ENCODE assay signal across 20 cellular contexts in genomic region chr15:71182522-71182921, GRCh38.
A peak's percentile ranks its signal among the peaks of the same experiment; 100 is the strongest.
DNase-seq lines count a peak whose midpoint lies in the region; ATAC-seq, FAIRE-seq and TF ChIP-seq lines count a peak whose summit lies in the region.
"Had no signal": no experiment of that assay in that cellular context is flagged by ENCODE, and none has a peak within 500 bp of the region (broad histone marks: within the 10 kb centered on the region; RNA-seq: fewer than 3 reads in every experiment).

No MANE protein-coding gene starts in this region.

- POLR2A ChIA-PET in activated CD4-positive, alpha-beta T cell treated with anti-CD3 and anti-CD28 coated beads, Interleukin-2, amount 10 ng/mL, durations not matched to agents 7 days and 5 days (lab: Charles Lee), result no interaction called here

- DNase-seq in activated CD4-positive, alpha-beta T cell treated with anti-CD3 and anti-CD28 coated beads, Interleukin-2, amount 10 ng/mL, durations not matched to agents 24 days and 14 days, result peak; percentile 6
- no peak for DNase-seq in activated CD4-positive, alpha-beta T cell treated with anti-CD3 and anti-CD28 coated beads, Interleukin-2, amount 10 ng/mL, durations not matched to agents 7 days and 5 days
- DNase-seq in chondrocyte (ENCODE audit: low spot score), result no peak
- no peak for DNase-seq in keratinocyte (ENCODE audit: low read depth, low spot score)
- peak; percentile 17 for DNase-seq in superior temporal gyrus (ENCODE audit: extremely low spot score)
- DNase-seq in neuronal stem cell (ENCODE audit: low spot score), result no peak
- no peak for DNase-seq in sciatic nerve (ENCODE audit: low spot score)
- DNase-seq in Right ventricle myocardium inferior (ENCODE audit: missing footprints), result no peak
- DNase-seq: ACHN; Calu3; CD4-positive, CD25-positive, alpha-beta regulatory T cell; DMS79; GM23248 had no signal

- no peak overlapping the region for H3K23ac ChIP-seq in neuronal stem cell (ENCODE audit: low read depth, low read length, poor library complexity)

- H3K9ac ChIP-seq in keratinocyte (ENCODE audit: control insufficient read depth, extremely low read depth, insufficient read depth, low read length) (no peak overlapping the region), neuronal stem cell (ENCODE audit: low read depth, low read length, poor library complexity) (no peak overlapping the region)
- H3K9ac ChIP-seq: BLaER1 treated with 17β-estradiol and CSF1 and Interleukin-3, amounts not matched to agents 10 nM and 100 nM; GM23248 had no signal

- H2BK12ac ChIP-seq in neuronal stem cell (ENCODE audit: low read length), result no peak overlapping the region

- intact Hi-C loops in activated CD4-positive, alpha-beta T cell treated with anti-CD3 and anti-CD28 coated beads, Interleukin-2, amount 10 ng/mL, durations not matched to agents 24 days and 14 days (cut with micrococcal nuclease), result no loop called here
- intact Hi-C loops in sciatic nerve (cut with DNase I), result no loop called here
- intact Hi-C loops in Right ventricle myocardium inferior (cut with DNase I), result no loop called here

- no peaks in the 10 kb centered on the region for H3K4me1 ChIP-seq in keratinocyte (ENCODE audit: control insufficient read depth, extremely low read depth, insufficient read depth, low read length)
- H3K4me1 ChIP-seq in neuronal stem cell (ENCODE audit: control insufficient read depth in 2 of 2, insufficient read depth in 1 of 2, low read depth in 1 of 2, low read length in 2 of 2), result peaks cover 4 to 12% of the 10 kb centered on the region in 2 donors
- H3K4me1 ChIP-seq: BLaER1 treated with 17β-estradiol and CSF1 and Interleukin-3, amounts not matched to agents 10 nM and 100 nM had no signal

- peaks cover 2% of the 10 kb centered on the region for H3K9me1 ChIP-seq in keratinocyte (ENCODE audit: control insufficient read depth, extremely low read depth, insufficient read depth, low read length)

- H3K4me3 ChIP-seq in keratinocyte (ENCODE audit: control insufficient read depth in 2 of 3, extremely low read depth in 1 of 3, insufficient read depth in 2 of 3, low read depth in 1 of 3, low read length in 3 of 3) (no peak overlapping the region), neuronal stem cell (ENCODE audit: low read length in 2 of 2) (no peak overlapping the region)
- H3K4me3 ChIP-seq: BLaER1 treated with 17β-estradiol and CSF1 and Interleukin-3, amounts not matched to agents 10 nM and 100 nM; GM12878; GM23248 had no signal

- ATAC-seq in sciatic nerve, result no peak
- ATAC-seq in Right ventricle myocardium inferior, result no peak
- ATAC-seq: GM12878, HCT116 had no signal

- H2AFZ ChIP-seq in keratinocyte (ENCODE audit: control insufficient read depth, low read length) (no peak overlapping the region), neuronal stem cell (ENCODE audit: low read length) (no peak overlapping the region)
- H2AFZ ChIP-seq: GM23248 had no signal

- H3K18ac ChIP-seq in neuronal stem cell (ENCODE audit: low read length), result no peak overlapping the region

- no peaks in the 10 kb centered on the region for H3K9me3 ChIP-seq in keratinocyte (ENCODE audit: control insufficient read depth, low read depth, low read length)
- no peaks in the 10 kb centered on the region for H3K9me3 ChIP-seq in neuronal stem cell (replicated peaks in 1 of 2; ENCODE audit: control insufficient read depth in 2 of 2, insufficient read depth in 1 of 2, low read depth in 1 of 2, low read length in 2 of 2)

- H3K27ac Mint-ChIP-seq in activated CD4-positive, alpha-beta T cell treated with anti-CD3 and anti-CD28 coated beads, Interleukin-2, amount 10 ng/mL, durations not matched to agents 24 days and 14 days, result no peak overlapping the region
- no peak overlapping the region for H3K27ac Mint-ChIP-seq in activated CD4-positive, alpha-beta T cell treated with anti-CD3 and anti-CD28 coated beads, Interleukin-2, amount 10 ng/mL, durations not matched to agents 7 days and 5 days
- H3K27ac Mint-ChIP-seq in chondrocyte (ENCODE audit: unreplicated experiment), result peak overlapping the region; percentile 74
- H3K27ac Mint-ChIP-seq: CD4-positive, CD25-positive, alpha-beta regulatory T cell had no signal

- peaks cover 21% of the 10 kb centered on the region for H3K79me2 ChIP-seq in keratinocyte (ENCODE audit: control insufficient read depth, insufficient read depth, low read length)

- no peaks in the 10 kb centered on the region for H3K27me3 ChIP-seq in keratinocyte (ENCODE audit: control insufficient read depth, extremely low read depth, insufficient read depth, low read length)
- H3K27me3 ChIP-seq in neuronal stem cell (ENCODE audit: control insufficient read depth in 3 of 3, insufficient read depth in 3 of 3, low read depth in 1 of 3, low read length in 3 of 3), result no peaks in the 10 kb centered on the region
- H3K27me3 ChIP-seq: BLaER1 treated with 17β-estradiol and CSF1 and Interleukin-3, amounts not matched to agents 10 nM and 100 nM had no signal

- dilution Hi-C loops in keratinocyte (cut with MboI; ENCODE audit: extremely low pct_ligation_motif_present, low sequenced_read_pairs), result no loop called here

- H4K8ac ChIP-seq in neuronal stem cell (ENCODE audit: low read depth, low read length), result no peak overlapping the region

- H3K36me3 Mint-ChIP-seq in activated CD4-positive, alpha-beta T cell treated with anti-CD3 and anti-CD28 coated beads, Interleukin-2, amount 10 ng/mL, durations not matched to agents 24 days and 14 days (ENCODE audit: low read depth), result no peaks in the 10 kb centered on the region
- no peaks in the 10 kb centered on the region for H3K36me3 Mint-ChIP-seq in activated CD4-positive, alpha-beta T cell treated with anti-CD3 and anti-CD28 coated beads, Interleukin-2, amount 10 ng/mL, durations not matched to agents 7 days and 5 days (ENCODE audit: low read depth)
- H3K36me3 Mint-ChIP-seq in chondrocyte (ENCODE audit: low read depth), result no peaks in the 10 kb centered on the region
- H3K36me3 Mint-ChIP-seq: CD4-positive, CD25-positive, alpha-beta regulatory T cell had no signal

- H3K4ac ChIP-seq in neuronal stem cell (ENCODE audit: low read length), result no peak overlapping the region

- no peak overlapping the region for H3K14ac ChIP-seq in neuronal stem cell (ENCODE audit: low read length)

- H3K27me3 Mint-ChIP-seq in activated CD4-positive, alpha-beta T cell treated with anti-CD3 and anti-CD28 coated beads, Interleukin-2, amount 10 ng/mL, durations not matched to agents 24 days and 14 days, result no peaks in the 10 kb centered on the region
- peaks cover 2% of the 10 kb centered on the region for H3K27me3 Mint-ChIP-seq in activated CD4-positive, alpha-beta T cell treated with anti-CD3 and anti-CD28 coated beads, Interleukin-2, amount 10 ng/mL, durations not matched to agents 7 days and 5 days
- H3K27me3 Mint-ChIP-seq in chondrocyte (ENCODE audit: low read depth), result no peaks in the 10 kb centered on the region
- H3K27me3 Mint-ChIP-seq: CD4-positive, CD25-positive, alpha-beta regulatory T cell had no signal

- H3K4me2 ChIP-seq in keratinocyte (ENCODE audit: control insufficient read depth, extremely low read depth, insufficient read depth, low read depth, low read length) (no peak overlapping the region), neuronal stem cell (ENCODE audit: insufficient read depth, low read length, poor library complexity, severe bottlenecking) (no peak overlapping the region)
- H3K4me2 ChIP-seq: BLaER1 treated with 17β-estradiol and CSF1 and Interleukin-3, amounts not matched to agents 10 nM and 100 nM had no signal

- H3K27ac ChIP-seq in keratinocyte (ENCODE audit: control insufficient read depth, insufficient read depth, low read length), result no peak overlapping the region
- no peak overlapping the region for H3K27ac ChIP-seq in neuronal stem cell (replicated peaks; ENCODE audit: low read length)
- H3K27ac ChIP-seq: 22Rv1; BLaER1 treated with 17β-estradiol and CSF1 and Interleukin-3, amounts not matched to agents 10 nM and 100 nM; GM23248; HL-60 had no signal

- H2BK5ac ChIP-seq in neuronal stem cell (ENCODE audit: low read length), result no peak overlapping the region

- peaks cover 5 to 10% of the 10 kb centered on the region in 2 experiments for H3K36me3 ChIP-seq in keratinocyte (ENCODE audit: control insufficient read depth in 2 of 2, extremely low read depth in 1 of 2, insufficient read depth in 2 of 2, low read length in 2 of 2)
- H3K36me3 ChIP-seq in neuronal stem cell (replicated peaks in 1 of 2; ENCODE audit: control insufficient read depth in 2 of 2, insufficient read depth in 2 of 2, low read length in 2 of 2), result no peaks in the 10 kb centered on the region
- H3K36me3 ChIP-seq: BLaER1 treated with 17β-estradiol and CSF1 and Interleukin-3, amounts not matched to agents 10 nM and 100 nM had no signal

- no peak overlapping the region for H3K4me3 Mint-ChIP-seq in activated CD4-positive, alpha-beta T cell treated with anti-CD3 and anti-CD28 coated beads, Interleukin-2, amount 10 ng/mL, durations not matched to agents 24 days and 14 days
- H3K4me3 Mint-ChIP-seq in activated CD4-positive, alpha-beta T cell treated with anti-CD3 and anti-CD28 coated beads, Interleukin-2, amount 10 ng/mL, durations not matched to agents 7 days and 5 days, result no peak overlapping the region
- H3K4me3 Mint-ChIP-seq in chondrocyte (ENCODE audit: unreplicated experiment), result no peak overlapping the region
- H3K4me3 Mint-ChIP-seq: CD4-positive, CD25-positive, alpha-beta regulatory T cell had no signal

- no peaks in the 10 kb centered on the region for H3K4me1 Mint-ChIP-seq in activated CD4-positive, alpha-beta T cell treated with anti-CD3 and anti-CD28 coated beads, Interleukin-2, amount 10 ng/mL, durations not matched to agents 24 days and 14 days
- no peaks in the 10 kb centered on the region for H3K4me1 Mint-ChIP-seq in activated CD4-positive, alpha-beta T cell treated with anti-CD3 and anti-CD28 coated beads, Interleukin-2, amount 10 ng/mL, durations not matched to agents 7 days and 5 days
- peaks cover 15% of the 10 kb centered on the region for H3K4me1 Mint-ChIP-seq in chondrocyte (ENCODE audit: low read depth)
- H3K4me1 Mint-ChIP-seq: CD4-positive, CD25-positive, alpha-beta regulatory T cell had no signal

- peak; percentile 36 for FAIRE-seq in keratinocyte (lab: Jason Lieb, UNC)
- FAIRE-seq: GM12878, GM18507, H54 had no signal

- H2BK120ac ChIP-seq in neuronal stem cell (ENCODE audit: low read depth, low read length), result no peak overlapping the region

- no peaks in the 10 kb centered on the region for H4K20me1 ChIP-seq in keratinocyte (ENCODE audit: control insufficient read depth, extremely low read depth, insufficient read depth, low read length)
- H4K20me1 ChIP-seq: BLaER1 treated with 17β-estradiol and CSF1 and Interleukin-3, amounts not matched to agents 10 nM and 100 nM had no signal

- TF ChIP-seq CTCF in chondrocyte (IDR thresholded peaks at IDR 0.05), result no peak
- no peak for TF ChIP-seq CTCF in keratinocyte (optimal IDR thresholded peaks at IDR 0.05 in 1 of 3, IDR thresholded peaks at IDR 0.05 in 1 of 3, conservative IDR thresholded peaks at IDR 0.05 in 1 of 3; ENCODE audit: extremely low read depth in 1 of 3, insufficient read depth in 2 of 3, low read length in 3 of 3)

- no peak overlapping the region for H4K91ac ChIP-seq in neuronal stem cell (ENCODE audit: low read depth, low read length, poor library complexity)

- H3K79me1 ChIP-seq in neuronal stem cell (ENCODE audit: low read depth, low read length), result no peaks in the 10 kb centered on the region

- CTCF ChIA-PET in activated CD4-positive, alpha-beta T cell treated with anti-CD3 and anti-CD28 coated beads, Interleukin-2, amount 10 ng/mL, durations not matched to agents 7 days and 5 days (lab: Charles Lee), result no interaction called here

- no peak overlapping the region for H2BK15ac ChIP-seq in neuronal stem cell (ENCODE audit: low read length)

- no peak overlapping the region for H2AK5ac ChIP-seq in neuronal stem cell (ENCODE audit: low read depth, low read length)

- H3K9me3 Mint-ChIP-seq in activated CD4-positive, alpha-beta T cell treated with anti-CD3 and anti-CD28 coated beads, Interleukin-2, amount 10 ng/mL, durations not matched to agents 24 days and 14 days, result peaks cover 5% of the 10 kb centered on the region
- no peaks in the 10 kb centered on the region for H3K9me3 Mint-ChIP-seq in activated CD4-positive, alpha-beta T cell treated with anti-CD3 and anti-CD28 coated beads, Interleukin-2, amount 10 ng/mL, durations not matched to agents 7 days and 5 days
- no peaks in the 10 kb centered on the region for H3K9me3 Mint-ChIP-seq in chondrocyte (ENCODE audit: low read depth)

Comparison
In these comparisons a context has a peak if more than half of its experiments do, and no peak if none do; other contexts are left out.
1. DNase-seq: peak in activated CD4-positive, alpha-beta T cell treated with anti-CD3 and anti-CD28 coated beads, Interleukin-2, amount 10 ng/mL, durations not matched to agents 24 days and 14 days (single experiment) and superior temporal gyrus (single experiment); none in activated CD4-positive, alpha-beta T cell treated with anti-CD3 and anti-CD28 coated beads, Interleukin-2, amount 10 ng/mL, durations not matched to agents 7 days and 5 days (single experiment), chondrocyte (single experiment), keratinocyte (single experiment), neuronal stem cell (single experiment), sciatic nerve (single experiment) and Right ventricle myocardium inferior (single experiment).